1 cellular context compared by ENCODE assay signal in genomic region chr17:1344521-1344920, GRCh38.
TF ChIP-seq lines count a peak whose summit lies in the region.

No MANE protein-coding gene starts in this region.

TF ChIP-seq in GM12878, 131 proteins besides CTCF, POLR2A, EP300 and RAD21 (continued from another document):
- no peak for TF ChIP-seq MAX (IDR thresholded peaks at IDR 0.05; ENCODE audit: low read depth, low read length)
- no peak for TF ChIP-seq USF2 (IDR thresholded peaks at IDR 0.05; ENCODE audit: borderline replicate concordance, low read depth, low read length)
- no peak for TF ChIP-seq KLF5 (IDR thresholded peaks at IDR 0.05; ENCODE audit: partially characterized antibody)
- TF ChIP-seq BCL3 (IDR thresholded peaks at IDR 0.05; ENCODE audit: borderline replicate concordance, insufficient read depth, low read depth, low read length, poor library complexity, severe bottlenecking): no peak
- no peak for TF ChIP-seq HDAC2 (IDR thresholded peaks at IDR 0.05)
- no peak for TF ChIP-seq MEF2A (IDR thresholded peaks at IDR 0.05; ENCODE audit: insufficient read depth, low read depth, low read length)
- no peak for TF ChIP-seq CREM (IDR thresholded peaks at IDR 0.05; ENCODE audit: low read depth)
- no peak for TF ChIP-seq CBX5 (IDR thresholded peaks at IDR 0.05; ENCODE audit: low read depth)
- no peak for TF ChIP-seq MTA2 (IDR thresholded peaks at IDR 0.05; ENCODE audit: low read depth)
- TF ChIP-seq EED (IDR thresholded peaks at IDR 0.05; ENCODE audit: low read depth): no peak
- no peak for TF ChIP-seq NBN (IDR thresholded peaks at IDR 0.05)
- TF ChIP-seq CHD1 (IDR thresholded peaks at IDR 0.05; ENCODE audit: low read depth, low read length): no peak
